In genomic region chr7:14717711-14718304, GRCh38 we compare ENCODE assay signal across 9 cellular contexts.
A peak's percentile ranks its signal among the peaks of the same experiment; 100 is the strongest.
DNase-seq lines count a peak whose midpoint lies in the region; ATAC-seq and TF ChIP-seq lines count a peak whose summit lies in the region.
"Had no signal": no experiment of that assay in that cellular context is flagged by ENCODE, and none has a peak within 500 bp of the region (broad histone marks: within the 10 kb centered on the region; RNA-seq: fewer than 3 reads in every experiment).

No MANE protein-coding gene starts in this region.

- H3K4me3 ChIP-seq in astrocyte of the cerebellum (ENCODE audit: low read depth, low read length): no peak overlapping the region
- H3K4me3 ChIP-seq: SJCRH30 had no signal

- no peak for TF ChIP-seq CTCF in astrocyte of the cerebellum (IDR thresholded peaks at IDR 0.05; ENCODE audit: low read depth, low read length, missing control alignments)
- TF ChIP-seq CTCF in GM13976 (IDR thresholded peaks at IDR 0.05; ENCODE audit: borderline replicate concordance, control extremely low read depth, extremely low read depth, insufficient read depth, missing control alignments): no peak

- peak; percentile 24 for ATAC-seq in GM18508 (IDR thresholded peaks at IDR 0.05; ENCODE audit: insufficient read depth, unreplicated experiment)
- ATAC-seq in HG02763 (IDR thresholded peaks at IDR 0.05; ENCODE audit: unreplicated experiment): no peak
- no peak for ATAC-seq in GM21619 (IDR thresholded peaks at IDR 0.05; ENCODE audit: unreplicated experiment)

- in situ Hi-C loops in astrocyte of the cerebellum (cut with HindIII; ENCODE audit: low sequenced_read_pairs) (loop anchor here (25.0 kb wide), 2 partner anchors 294 to 994 kb away; no protein-coding TSS in a partner anchor), GM13976 (cut with MboI; ENCODE audit: low sequenced_read_pairs, unreplicated experiment) (loop anchor here (10.0 kb wide), 1 partner anchor 297 kb away; no protein-coding TSS in a partner anchor)

- DNase-seq in NCI-H1694 (lab: John Stamatoyannopoulos, UW) (peak; percentile 42), astrocyte of the cerebellum (ENCODE audit: low read depth) (peak; percentile 26), medulla oblongata (ENCODE audit: extremely low spot score) (peak; percentile 33), GM13976 (ENCODE audit: low spot score) (no peak), nucleus accumbens (lab: John Stamatoyannopoulos, UW) (no peak)

Comparison
In these comparisons a context has a peak if more than half of its experiments do, and no peak if none do; other contexts are left out.
1. DNase-seq: peak in NCI-H1694 (single experiment), astrocyte of the cerebellum (single experiment) and medulla oblongata (single experiment); none in GM13976 (single experiment) and nucleus accumbens (0 of 56).